ENCODE assay signal across 16 cellular contexts in genomic region chrX:1601768-1602085, GRCh38. TPM values are rescaled to one million over a fixed set of nuclear protein-coding genes. Genes with fewer than 3 reads are reported as not detected.
"Had no signal": no experiment of that assay in that cellular context is flagged by ENCODE, and none has a peak within 500 bp of the region (broad histone marks: within the 10 kb centered on the region; RNA-seq: fewer than 3 reads in every experiment).

No MANE protein-coding gene starts in this region.

- H3K9me3 ChIP-seq: colonic mucosa, thyroid gland, vagina had no signal

- H3K4me1 ChIP-seq: colonic mucosa, thyroid gland had no signal

- H3K4me3 ChIP-seq: cardiac muscle cell, colonic mucosa, thyroid gland, vagina had no signal

- H3K27ac ChIP-seq: cardiac muscle cell, colonic mucosa, thyroid gland, vagina had no signal

- DNase-seq: activated CD4-positive, alpha-beta T cell treated with anti-CD3 and anti-CD28 coated beads, Interleukin-2, amount 50 U/mL, for 48 hours; activated naive CD4-positive, alpha-beta T cell treated with Interleukin-2 at 50 U/mL for 16 hours; colonic mucosa; mesenchymal stem cell; natural killer cell; nucleus accumbens; stimulated activated CD4-positive, alpha-beta T cell treated with anti-CD3 and anti-CD28 coated beads, Interleukin-2, amount 100 ng/mL, for 48 hours; SW 1271; thyroid gland had no signal

- ATAC-seq: activated CD4-positive, CD25-positive, alpha-beta regulatory T cell treated with anti-CD3 and anti-CD28 coated beads, Interleukin-2, amount 50 U/mL, for 24 hours; esophagus mucosa; natural killer cell had no signal

- H3K27me3 ChIP-seq: cardiac muscle cell, colonic mucosa, thyroid gland, vagina had no signal

- FAIRE-seq: endometrium, islet of Langerhans had no signal

RNA-seq across cellular contexts. Expression of gene ASMT, which starts 13.1 kb away (rescaled TPM):
- total RNA-seq: cardiac muscle cell, esophagus mucosa, left lobe of liver, thyroid gland, vagina had no signal
- polyA plus RNA-seq: cardiac muscle cell had no signal
